ENCODE assay signal across 1 cellular context in genomic region chr5:1594336-1595106, GRCh38.
TF ChIP-seq lines count a peak whose summit lies in the region.

No MANE protein-coding gene starts in this region.

TF ChIP-seq in K562, 482 proteins besides CTCF, POLR2A, EP300 and RAD21 (continued from another document):
- TF ChIP-seq SMAD4 (CRISPR knock-in tag; conservative IDR thresholded peaks at IDR 0.05) (0 out of 2 replicates have a peak, but pooled peaks have one; percentile 25), ARID2 (IDR thresholded peaks at IDR 0.05) (peak; percentile 36; the same call in 1 of the 2 replicates), SMARCA4 (IDR thresholded peaks at IDR 0.05) (0 out of 2 replicates have a peak, but pooled peaks have one; percentile 25), YY1 (IDR thresholded peaks at IDR 0.05; ENCODE audit: borderline replicate concordance in 1 of 3, control insufficient read depth in 1 of 3, extremely low read depth in 1 of 3, insufficient read depth in 3 of 3, insufficient read length in 1 of 3, insufficient replicate concordance in 2 of 3, low read depth in 1 of 3, low read length in 2 of 3) (peak in 2 of 3 experiments; percentile 53 to 74), ATF1 (CRISPR knock-in tag; IDR thresholded peaks at IDR 0.05) (no peak), ATF1 (tag; IDR thresholded peaks at IDR 0.05) (0 out of 2 replicates have a peak, but pooled peaks have one; percentile 11), CREB1 (IDR thresholded peaks at IDR 0.05) (peak; percentile 16; the same call in 1 of the 2 replicates), CREB1 (CRISPR knock-in tag; IDR thresholded peaks at IDR 0.05) (no peak), MEIS2 (IDR thresholded peaks at IDR 0.05; ENCODE audit: partially characterized antibody) (peak; percentile 56), CTBP1 (IDR thresholded peaks at IDR 0.05; ENCODE audit: borderline replicate concordance) (peak; percentile 70; the same call in 1 of the 2 replicates), PHF8 (IDR thresholded peaks at IDR 0.05; ENCODE audit: borderline replicate concordance, low read length) (peak; percentile 37; the same call in 1 of the 2 replicates), MAZ (CRISPR knock-in tag; conservative IDR thresholded peaks at IDR 0.05 in 1 of 2, IDR thresholded peaks at IDR 0.05 in 1 of 2) (0 out of 4 replicates have a peak, but pooled peaks have one; percentile 18 to 48), TRIM24 (IDR thresholded peaks at IDR 0.05) (no peak), HMGN3 (IDR thresholded peaks at IDR 0.05; ENCODE audit: borderline replicate concordance, extremely low read depth, insufficient read length, low read depth, low read length) (peak; percentile 34), ZNF518B (CRISPR knock-in tag; IDR thresholded peaks at IDR 0.05) (no peak), NBN (IDR thresholded peaks at IDR 0.05; ENCODE audit: low read depth) (no peak), HNRNPLL (IDR thresholded peaks at IDR 0.05; ENCODE audit: low read depth, low read length, poor library complexity, severe bottlenecking) (peak; percentile 66), RB1 (IDR thresholded peaks at IDR 0.05; ENCODE audit: low read depth) (peak; percentile 73), ZNF232 (CRISPR knock-in tag; IDR thresholded peaks at IDR 0.05) (no peak)
- TF ChIP-seq, protein P1, sequence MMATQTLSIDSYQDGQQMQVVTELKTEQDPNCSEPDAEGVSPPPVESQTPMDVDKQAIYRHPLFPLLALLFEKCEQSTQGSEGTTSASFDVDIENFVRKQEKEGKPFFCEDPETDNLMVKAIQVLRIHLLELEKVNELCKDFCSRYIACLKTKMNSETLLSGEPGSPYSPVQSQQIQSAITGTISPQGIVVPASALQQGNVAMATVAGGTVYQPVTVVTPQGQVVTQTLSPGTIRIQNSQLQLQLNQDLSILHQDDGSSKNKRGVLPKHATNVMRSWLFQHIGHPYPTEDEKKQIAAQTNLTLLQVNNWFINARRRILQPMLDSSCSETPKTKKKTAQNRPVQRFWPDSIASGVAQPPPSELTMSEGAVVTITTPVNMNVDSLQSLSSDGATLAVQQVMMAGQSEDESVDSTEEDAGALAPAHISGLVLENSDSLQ (IDR thresholded peaks at IDR 0.05): no peak
- TF ChIP-seq, protein P2, sequence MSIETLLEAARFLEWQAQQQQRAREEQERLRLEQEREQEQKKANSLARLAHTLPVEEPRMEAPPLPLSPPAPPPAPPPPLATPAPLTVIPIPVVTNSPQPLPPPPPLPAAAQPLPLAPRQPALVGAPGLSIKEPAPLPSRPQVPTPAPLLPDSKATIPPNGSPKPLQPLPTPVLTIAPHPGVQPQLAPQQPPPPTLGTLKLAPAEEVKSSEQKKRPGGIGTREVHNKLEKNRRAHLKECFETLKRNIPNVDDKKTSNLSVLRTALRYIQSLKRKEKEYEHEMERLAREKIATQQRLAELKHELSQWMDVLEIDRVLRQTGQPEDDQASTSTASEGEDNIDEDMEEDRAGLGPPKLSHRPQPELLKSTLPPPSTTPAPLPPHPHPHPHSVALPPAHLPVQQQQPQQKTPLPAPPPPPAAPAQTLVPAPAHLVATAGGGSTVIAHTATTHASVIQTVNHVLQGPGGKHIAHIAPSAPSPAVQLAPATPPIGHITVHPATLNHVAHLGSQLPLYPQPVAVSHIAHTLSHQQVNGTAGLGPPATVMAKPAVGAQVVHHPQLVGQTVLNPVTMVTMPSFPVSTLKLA (conservative IDR thresholded peaks at IDR 0.05): peak in 1 of 2 experiments; percentile 30; a peak in 1 of 4 replicates
